ENCODE assay signal across 11 cellular contexts in the genomic region with DNA sequence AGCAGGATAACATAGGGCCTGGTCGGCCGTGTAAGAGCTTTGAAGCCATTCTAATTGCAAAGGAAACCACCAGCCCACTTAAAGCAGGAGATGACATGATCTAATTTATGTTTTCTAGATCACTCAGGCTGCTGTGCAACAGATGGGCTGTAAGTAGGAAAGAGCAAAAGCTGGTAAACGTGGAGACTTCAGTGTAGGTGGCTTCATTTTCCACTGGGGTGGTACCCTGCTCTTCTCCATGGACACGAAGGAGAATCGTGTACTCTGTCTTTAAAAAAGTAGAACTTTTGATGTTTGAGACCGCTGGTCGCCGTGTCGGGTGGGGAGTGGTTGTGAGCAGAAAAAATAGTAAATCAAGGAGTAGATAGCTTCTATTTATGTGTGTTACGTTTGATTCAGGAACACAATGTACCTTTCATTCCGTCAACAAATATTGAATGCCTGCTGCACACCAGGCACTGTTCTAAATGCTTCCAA. TPM values are rescaled to one million over a fixed set of nuclear protein-coding genes. Genes with fewer than 3 reads are reported as not detected.
DNase-seq lines count a peak whose midpoint lies in the region; ATAC-seq and TF ChIP-seq lines count a peak whose summit lies in the region.
"Had no signal": no experiment of that assay in that cellular context is flagged by ENCODE, and none has a peak within 500 bp of the region (broad histone marks: within the 10 kb centered on the region; RNA-seq: fewer than 3 reads in every experiment).

No MANE protein-coding gene starts in this region.

- H3K27me3 ChIP-seq in CD4-positive, CD25-positive, alpha-beta regulatory T cell (ENCODE audit: control insufficient read depth, insufficient read depth, low read length), result no peaks in the 10 kb centered on the region
- H3K27me3 ChIP-seq in Loucy (ENCODE audit: insufficient read depth, low read length, poor library complexity, severe bottlenecking), result no peaks in the 10 kb centered on the region
- H3K27me3 ChIP-seq in brain microvascular endothelial cell (replicated peaks), result no peaks in the 10 kb centered on the region
- H3K27me3 ChIP-seq in MM.1S (replicated peaks; ENCODE audit: insufficient read depth, low read length), result no peaks in the 10 kb centered on the region
- H3K27me3 ChIP-seq: hepatocyte had no signal

- WGBS in mesodermal cell (ENCODE audit: insufficient coverage in 2 of 2), 2 experiments, result 89 to 96% methylated on average over 9 of the region's 11 CpGs

- H3K4me1 ChIP-seq in CD4-positive, CD25-positive, alpha-beta regulatory T cell (ENCODE audit: control insufficient read depth, insufficient read depth, low read length, poor library complexity, severe bottlenecking), result peaks cover 34% of the 10 kb centered on the region
- H3K4me1 ChIP-seq in Loucy (ENCODE audit: insufficient read depth, low read length, poor library complexity, severe bottlenecking) (peaks cover 26% of the 10 kb centered on the region), mesodermal cell (ENCODE audit: control insufficient read depth, insufficient read depth, low read length, poor library complexity, severe bottlenecking) (peaks cover 47% of the 10 kb centered on the region), MM.1S (ENCODE audit: low read length) (no peaks in the 10 kb centered on the region)

- peak overlapping the region; percentile 87 to 96 (median 92) for H3K27ac Mint-ChIP-seq in CD4-positive, CD25-positive, alpha-beta regulatory T cell
- H3K27ac Mint-ChIP-seq: brain had no signal

- peak; percentile 32 to 46 for ATAC-seq in CD4-positive, CD25-positive, alpha-beta regulatory T cell (ENCODE audit: low read depth in 2 of 2)
- ATAC-seq in GM19395 (IDR thresholded peaks at IDR 0.05; ENCODE audit: unreplicated experiment) (no peak), GM18498 (IDR thresholded peaks at IDR 0.05; ENCODE audit: unreplicated experiment) (no peak)

- H3K36me3 ChIP-seq in CD4-positive, CD25-positive, alpha-beta regulatory T cell (ENCODE audit: control insufficient read depth, insufficient read depth, low read length), result no peaks in the 10 kb centered on the region
- H3K36me3 ChIP-seq in Loucy (ENCODE audit: insufficient read depth, low read length) (no peaks in the 10 kb centered on the region), brain microvascular endothelial cell (replicated peaks) (no peaks in the 10 kb centered on the region), mesodermal cell (ENCODE audit: control insufficient read depth, insufficient read depth, low read length) (peaks cover 2% of the 10 kb centered on the region), MM.1S (replicated peaks; ENCODE audit: insufficient read depth, low read length) (no peaks in the 10 kb centered on the region)

- no peaks in the 10 kb centered on the region for H4K20me1 ChIP-seq in Loucy (ENCODE audit: insufficient read depth, low read length, poor library complexity, severe bottlenecking)
- H4K20me1 ChIP-seq in MM.1S (ENCODE audit: insufficient read depth, low read length), result no peaks in the 10 kb centered on the region

- DNase-seq in CD4-positive, CD25-positive, alpha-beta regulatory T cell, result peak in 2 of 3 donors; percentile 32 to 41
- DNase-seq in brain microvascular endothelial cell (no peak), HCEC 1CT (no peak), MM.1S (no peak)
- DNase-seq: stimulated activated CD4-positive, alpha-beta T cell treated with anti-CD3 and anti-CD28 coated beads, Interleukin-2, amount 100 ng/mL, for 24 hours had no signal

- peaks cover 0 to 61% (median 52%) of the 10 kb centered on the region in 4 donors for H3K4me1 Mint-ChIP-seq in CD4-positive, CD25-positive, alpha-beta regulatory T cell

- peaks cover 18% of the 10 kb centered on the region for H3K36me3 Mint-ChIP-seq in CD4-positive, CD25-positive, alpha-beta regulatory T cell

- no peaks in the 10 kb centered on the region for H3K9me3 ChIP-seq in CD4-positive, CD25-positive, alpha-beta regulatory T cell (ENCODE audit: control insufficient read depth in 2 of 2, low read length in 2 of 2)
- H3K9me3 ChIP-seq in Loucy (ENCODE audit: insufficient read depth, low read depth, low read length) (no peaks in the 10 kb centered on the region), mesodermal cell (ENCODE audit: control insufficient read depth, low read length) (no peaks in the 10 kb centered on the region), MM.1S (replicated peaks; ENCODE audit: insufficient read depth, low read length) (no peaks in the 10 kb centered on the region)

- no peaks in the 10 kb centered on the region for H3K27me3 Mint-ChIP-seq in CD4-positive, CD25-positive, alpha-beta regulatory T cell
- H3K27me3 Mint-ChIP-seq: brain had no signal

- H3K9me3 Mint-ChIP-seq in CD4-positive, CD25-positive, alpha-beta regulatory T cell, result no peaks in the 10 kb centered on the region
- H3K9me3 Mint-ChIP-seq: brain had no signal

- no peak for TF ChIP-seq CTCF in Loucy (conservative IDR thresholded peaks at IDR 0.05; ENCODE audit: low read length)
- no peak for TF ChIP-seq CTCF in brain microvascular endothelial cell (IDR thresholded peaks at IDR 0.05; ENCODE audit: low read depth, low read length, missing control alignments)
- no peak for TF ChIP-seq CTCF in MM.1S (IDR thresholded peaks at IDR 0.05; ENCODE audit: low read length)

- H3K9ac ChIP-seq in Loucy (ENCODE audit: low read depth, low read length, poor library complexity, severe bottlenecking), result no peak overlapping the region
- no peak overlapping the region for H3K9ac ChIP-seq in MM.1S (ENCODE audit: low read length)

- in situ Hi-C loops in brain microvascular endothelial cell (cut with HindIII; ENCODE audit: low pct_ligation_motif_present, low sequenced_read_pairs), result no loop called here

- no peak overlapping the region for H2AFZ ChIP-seq in Loucy (ENCODE audit: low read length)
- H2AFZ ChIP-seq in MM.1S (ENCODE audit: low read length), result no peak overlapping the region
- H2AFZ ChIP-seq: hepatocyte had no signal

- H3K4me3 Mint-ChIP-seq in CD4-positive, CD25-positive, alpha-beta regulatory T cell, result peak overlapping the region in 3 of 4 donors; percentile 1 to 78 (median 78)
- H3K4me3 Mint-ChIP-seq: brain had no signal

- peak overlapping the region; percentile 56 for H3K27ac ChIP-seq in CD4-positive, CD25-positive, alpha-beta regulatory T cell (ENCODE audit: insufficient read depth, low read length, poor library complexity, severe bottlenecking)
- H3K27ac ChIP-seq in brain microvascular endothelial cell (peak overlapping the region; percentile 51), mesodermal cell (ENCODE audit: low read depth, low read length, severe bottlenecking) (peak overlapping the region; percentile 60), MM.1S (ENCODE audit: low read length) (no peak overlapping the region)
- H3K27ac ChIP-seq: hepatocyte had no signal

- H3K79me2 ChIP-seq in Loucy (ENCODE audit: insufficient read depth, low read length) (no peaks in the 10 kb centered on the region), MM.1S (ENCODE audit: low read length) (no peaks in the 10 kb centered on the region)
- H3K79me2 ChIP-seq: hepatocyte had no signal

- peak overlapping the region; percentile 49 for H3K4me2 ChIP-seq in Loucy (ENCODE audit: low read depth, low read length, poor library complexity, severe bottlenecking)
- H3K4me2 ChIP-seq in MM.1S (ENCODE audit: low read depth, low read length), result no peak overlapping the region
- H3K4me2 ChIP-seq: hepatocyte had no signal

- no peaks in the 10 kb centered on the region for H3F3A ChIP-seq in Loucy (ENCODE audit: low read depth)
- H3F3A ChIP-seq in MM.1S (ENCODE audit: insufficient read depth, low read length), result no peaks in the 10 kb centered on the region

- H3K4me3 ChIP-seq in CD4-positive, CD25-positive, alpha-beta regulatory T cell (ENCODE audit: low read depth, low read length), result peak overlapping the region; percentile 61
- H3K4me3 ChIP-seq in Loucy (ENCODE audit: low read length, poor library complexity, severe bottlenecking), result peak overlapping the region; percentile 5
- H3K4me3 ChIP-seq in brain microvascular endothelial cell (ENCODE audit: low read depth, low read length), result no peak overlapping the region
- H3K4me3 ChIP-seq in mesodermal cell (ENCODE audit: extremely low read depth, insufficient read depth, low read length, poor library complexity, severe bottlenecking), result no peak overlapping the region
- H3K4me3 ChIP-seq in MM.1S (ENCODE audit: low read length), result no peak overlapping the region
- H3K4me3 ChIP-seq: hepatocyte had no signal

- H3K9me2 ChIP-seq in Loucy (replicated peaks; ENCODE audit: low read depth, low read length) (no peaks in the 10 kb centered on the region), MM.1S (replicated peaks; ENCODE audit: insufficient read depth, low read length) (no peaks in the 10 kb centered on the region)

RNA-seq across cellular contexts. Expression of a gene that starts 6.4 kb away (rescaled TPM):
- 9.8 TPM for total RNA-seq in CD4-positive, CD25-positive, alpha-beta regulatory T cell
- 1 to 10 TPM in 3 of 4 donors, under 1 TPM in 1; 0.96 to 4.0 (median 2.9) TPM for polyA plus RNA-seq in CD4-positive, CD25-positive, alpha-beta regulatory T cell
- polyA plus RNA-seq in mesodermal cell (2013, experiment 1 of 2), result 0.26 TPM
- polyA plus RNA-seq in mesodermal cell (2013, experiment 2 of 2), result 0.40 TPM
- polyA plus RNA-seq: hepatocyte had no signal

RNA-seq across cellular contexts. Expression of a gene that starts 26.0 kb away (rescaled TPM):
- 24.5 TPM for total RNA-seq in CD4-positive, CD25-positive, alpha-beta regulatory T cell
- polyA plus RNA-seq in CD4-positive, CD25-positive, alpha-beta regulatory T cell, result 10 to 100 TPM; 48.8 to 61.7 (median 56.4) TPM
- 40.4 TPM for polyA plus RNA-seq in mesodermal cell (2013, experiment 1 of 2)
- 36.6 TPM for polyA plus RNA-seq in mesodermal cell (2013, experiment 2 of 2)

RNA-seq across cellular contexts. Expression of a gene that starts 26.4 kb away (rescaled TPM):
- 3.6 TPM for total RNA-seq in CD4-positive, CD25-positive, alpha-beta regulatory T cell
- polyA plus RNA-seq in CD4-positive, CD25-positive, alpha-beta regulatory T cell, result 1 to 10 TPM; 2.1 to 4.2 (median 3.5) TPM
- polyA plus RNA-seq in mesodermal cell (2013, experiment 1 of 2), result 61.5 TPM
- polyA plus RNA-seq in mesodermal cell (2013, experiment 2 of 2), result 65.7 TPM

RNA-seq across cellular contexts. Expression of a gene that starts 50.0 kb away (rescaled TPM):
- total RNA-seq in CD4-positive, CD25-positive, alpha-beta regulatory T cell, result 74.3 TPM
- 100 to 1,000 TPM; 110 to 133 (median 123) TPM for polyA plus RNA-seq in CD4-positive, CD25-positive, alpha-beta regulatory T cell
- 64.8 TPM for polyA plus RNA-seq in mesodermal cell (2013, experiment 1 of 2)
- polyA plus RNA-seq in mesodermal cell (2013, experiment 2 of 2), result 68.5 TPM

RNA-seq across cellular contexts. Expression of a gene that starts 59.6 kb away (rescaled TPM):
- 14.8 TPM for total RNA-seq in CD4-positive, CD25-positive, alpha-beta regulatory T cell
- polyA plus RNA-seq in CD4-positive, CD25-positive, alpha-beta regulatory T cell, result 10 to 100 TPM; 33.0 to 40.3 (median 35.6) TPM
- polyA plus RNA-seq in mesodermal cell (2013, experiment 1 of 2), result 68.3 TPM
- 66.5 TPM for polyA plus RNA-seq in mesodermal cell (2013, experiment 2 of 2)

Comparison
In these comparisons a context has a peak if more than half of its experiments do, and no peak if none do; other contexts are left out.
1. ATAC-seq: peak in CD4-positive, CD25-positive, alpha-beta regulatory T cell (2 of 2); none in GM19395 (single experiment) and GM18498 (single experiment).
2. DNase-seq: peak in CD4-positive, CD25-positive, alpha-beta regulatory T cell (2 of 3); none in brain microvascular endothelial cell (single experiment), HCEC 1CT (single experiment) and MM.1S (single experiment).
3. H3K4me3 ChIP-seq: peak in CD4-positive, CD25-positive, alpha-beta regulatory T cell (single experiment) and Loucy (single experiment); none in brain microvascular endothelial cell (single experiment), mesodermal cell (single experiment) and MM.1S (single experiment).